ENCODE assay signal across 20 cellular contexts in the genomic region with DNA sequence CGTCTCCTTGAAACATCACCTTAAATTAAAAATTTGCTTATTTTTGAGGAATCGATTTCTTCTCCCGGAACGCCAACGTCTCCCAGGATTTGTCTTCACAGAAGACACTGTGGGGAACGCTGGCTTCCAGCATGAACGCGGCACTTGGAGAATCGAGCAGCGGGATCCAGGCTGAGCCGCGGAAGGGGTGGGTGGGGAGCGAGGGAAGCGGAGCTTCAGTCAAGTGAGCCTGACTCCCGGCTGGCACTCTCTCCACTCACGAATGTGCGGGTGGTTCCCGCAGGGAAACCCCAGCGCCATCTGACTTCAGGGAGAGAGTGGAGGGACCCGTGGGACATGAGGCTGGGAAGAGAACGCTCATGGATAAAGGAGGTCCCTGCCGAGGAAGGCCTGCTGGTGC.
"Had no signal": no experiment of that assay in that cellular context is flagged by ENCODE, and none has a peak within 500 bp of the region (broad histone marks: within the 10 kb centered on the region; RNA-seq: fewer than 3 reads in every experiment).

No MANE protein-coding gene starts in this region.

- DNase-seq: colonic mucosa; effector CD8-positive, alpha-beta T cell; foreskin melanocyte; heart right ventricle; islet precursor cell; left lung; lower lobe of right lung; midbrain; psoas muscle; sigmoid colon; stimulated activated CD4-positive, alpha-beta T cell treated with anti-CD3 and anti-CD28 coated beads, Interleukin-2, amount 100 ng/mL, for 24 hours; stimulated activated CD4-positive, alpha-beta T cell treated with anti-CD3 and anti-CD28 coated beads, Interleukin-4, amount 100 ng/mL, for 4 hours; stimulated activated naive B cell treated with anti-CD40 and anti-IgM and Interleukin-4, amounts not matched to agents 10 μg/mL and 1 μg/mL and 100 μg/mL, for 72 hours; stimulated activated naive CD8-positive, alpha-beta T cell treated with anti-CD3 and anti-CD28 coated beads, Interleukin-15, amount 100 ng/mL, for 72 hours; testis; upper lobe of right lung had no signal

- H3K4me1 ChIP-seq: colonic mucosa, heart right ventricle, left lung, lower lobe of right lung, parathyroid adenoma, psoas muscle, sigmoid colon, testis, tibial nerve, upper lobe of right lung, vagina had no signal

- H3K4me3 ChIP-seq: colonic mucosa, heart right ventricle, left lung, lower lobe of right lung, psoas muscle, sigmoid colon, skin epidermis, testis, tibial nerve, upper lobe of right lung, vagina had no signal

- H3K9me3 ChIP-seq: colonic mucosa, lower lobe of right lung, psoas muscle, testis, upper lobe of right lung, vagina had no signal

- H3K36me3 ChIP-seq: colonic mucosa, heart right ventricle, left lung, lower lobe of right lung, sigmoid colon, tibial nerve, upper lobe of right lung, vagina had no signal

- H3K27ac ChIP-seq: colonic mucosa, heart right ventricle, left lung, lower lobe of right lung, parathyroid adenoma, psoas muscle, sigmoid colon, skin epidermis, testis, tibial nerve, upper lobe of right lung, vagina had no signal

- H3K27me3 ChIP-seq: colonic mucosa, heart right ventricle, left lung, sigmoid colon, testis, tibial nerve, upper lobe of right lung, vagina had no signal
